ENCODE assay signal across 11 cellular contexts in the genomic region with DNA sequence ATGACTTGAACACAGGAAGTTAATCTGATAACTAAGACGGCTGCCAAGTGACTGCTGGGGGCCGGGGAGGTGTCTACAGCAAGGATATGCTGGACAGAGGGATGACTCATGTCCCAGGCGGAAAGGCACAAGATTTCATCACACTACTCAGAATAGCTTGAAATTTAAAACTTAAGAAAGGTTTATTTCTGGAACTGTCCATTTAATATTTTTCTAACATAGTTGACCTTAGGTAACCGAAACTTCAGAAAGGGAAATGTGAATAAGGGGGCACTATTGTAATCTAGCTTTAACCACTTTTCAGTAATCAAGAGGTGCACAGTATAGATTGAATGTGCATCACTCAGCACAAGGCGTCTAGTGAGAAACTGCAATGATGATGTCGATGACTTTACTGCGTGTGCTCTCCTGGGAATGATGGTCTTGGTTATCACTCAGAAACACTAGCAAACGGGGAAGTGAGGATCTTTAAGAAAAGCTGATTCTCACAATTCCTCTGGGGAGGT.
DNase-seq lines count a peak whose midpoint lies in the region; ATAC-seq, FAIRE-seq and TF ChIP-seq lines count a peak whose summit lies in the region.
"Had no signal": no experiment of that assay in that cellular context is flagged by ENCODE, and none has a peak within 500 bp of the region (broad histone marks: within the 10 kb centered on the region; RNA-seq: fewer than 3 reads in every experiment).

No MANE protein-coding gene starts in this region.

- peak; percentile 92 for DNase-seq in M059J (ENCODE audit: low read depth)
- peak in 1 of 2 donors; percentile 79 for DNase-seq in left lung
- no peak for DNase-seq in GM12891 (ENCODE audit: insufficient read length, low spot score)
- DNase-seq in hippocampal formation (lab: John Stamatoyannopoulos, UW), result no peak
- no peak for DNase-seq in DMS 273 (lab: John Stamatoyannopoulos, UW; ENCODE audit: unreplicated experiment)
- DNase-seq in NCI-H82 (lab: John Stamatoyannopoulos, UW), result no peak
- DNase-seq: CD4-positive, CD25-positive, alpha-beta regulatory T cell; MM.1S had no signal

- H3K27me3 Mint-ChIP-seq in brain, result peaks cover 3% of the 10 kb centered on the region

- peaks cover 10 to 22% (median 18%) of the 10 kb centered on the region in 5 experiments for H3K9me3 Mint-ChIP-seq in brain

- intact Hi-C loops in left lung (cut with DNase I), result no loop called here

- H3K4me1 Mint-ChIP-seq in brain, result peaks cover 45% of the 10 kb centered on the region

- no peaks in the 10 kb centered on the region for H3K36me3 ChIP-seq in ACC112 (ENCODE audit: insufficient read depth, low read length)
- no peaks in the 10 kb centered on the region for H3K36me3 ChIP-seq in left lung

- TF ChIP-seq CTCF in brain (conservative IDR thresholded peaks at IDR 0.05), result no peak
- TF ChIP-seq CTCF in left lung (IDR thresholded peaks at IDR 0.05), result no peak

- H3K27ac ChIP-seq in ACC112 (ENCODE audit: low read depth, low read length) (peak overlapping the region; percentile 80), left lung (peak overlapping the region in 1 of 2 donors; percentile 31)

- FAIRE-seq in GM12891 (lab: Jason Lieb, UNC), result no peak
- FAIRE-seq: frontal cortex had no signal

- peaks cover 31% of the 10 kb centered on the region for H3K4me1 ChIP-seq in ACC112 (ENCODE audit: control insufficient read depth, insufficient read depth, low read length, unreplicated experiment)
- H3K4me1 ChIP-seq in left lung, result peaks cover 0 to 21% of the 10 kb centered on the region in 2 donors

- H3K27ac Mint-ChIP-seq in brain, result peak overlapping the region in 4 of 5 experiments; percentile 34 to 91 (median 72)
- H3K27ac Mint-ChIP-seq: CD4-positive, CD25-positive, alpha-beta regulatory T cell had no signal

- no peak overlapping the region for H3K4me3 Mint-ChIP-seq in brain
- H3K4me3 Mint-ChIP-seq: CD4-positive, CD25-positive, alpha-beta regulatory T cell had no signal

- peak; percentile 75 for ATAC-seq in left lung

- H3K27me3 ChIP-seq in ACC112 (ENCODE audit: insufficient read depth, low read length) (no peaks in the 10 kb centered on the region), left lung (no peaks in the 10 kb centered on the region)

- H3K4me3 ChIP-seq in ACC112 (ENCODE audit: low read depth, low read length) (peak overlapping the region; percentile 32), left lung (no peak overlapping the region)

- TF ChIP-seq POLR2A in GM12891 (IDR thresholded peaks at IDR 0.05; ENCODE audit: low read depth, low read length), result no peak

- H3K9me3 ChIP-seq in left lung, result peaks cover 0 to 14% of the 10 kb centered on the region in 2 donors

- H3K36me3 Mint-ChIP-seq in brain, result peaks cover 14% of the 10 kb centered on the region
- H3K36me3 Mint-ChIP-seq: CD4-positive, CD25-positive, alpha-beta regulatory T cell had no signal

- no peak overlapping the region for H2AFZ ChIP-seq in ACC112 (ENCODE audit: low read length, unreplicated experiment)

- no peaks in the 10 kb centered on the region for H3K79me2 ChIP-seq in ACC112 (ENCODE audit: control insufficient read depth, insufficient read depth, low read length, unreplicated experiment)

TF ChIP-seq in GM12891, 5 proteins besides CTCF, POLR2A, EP300 and RAD21:
- TF ChIP-seq POLR2AphosphoS5 (IDR thresholded peaks at IDR 0.05; ENCODE audit: low read depth, low read length), result no peak
